In genomic region chr19:17718988-17719711, GRCh38 we compare ENCODE assay signal across 7 cellular contexts.
DNase-seq lines count a peak whose midpoint lies in the region; ATAC-seq and TF ChIP-seq lines count a peak whose summit lies in the region.

Gene MAP1S, plus strand, starts transcription at chr19:17719480. Its CDS starts 23 bp downstream, at chr19:17719503.

- H3K4me3 Mint-ChIP-seq in effector memory CD8-positive, alpha-beta T cell, result peak within 1 kb of the TSS; percentile 82 to 93
- peak within 1 kb of the TSS; percentile 87 for H3K4me3 Mint-ChIP-seq in memory B cell

- TF ChIP-seq POLR2A in GM18505 (IDR thresholded peaks at IDR 0.05; ENCODE audit: borderline replicate concordance, extremely low read depth, insufficient read depth, insufficient read length), result peak; percentile 90

- ATAC-seq in GM18505 (IDR thresholded peaks at IDR 0.05; ENCODE audit: unreplicated experiment) (peak; percentile 61), HG02970 (IDR thresholded peaks at IDR 0.05; ENCODE audit: low FRiP score, unreplicated experiment) (peak; percentile 80), memory B cell (ENCODE audit: low read depth) (peak; percentile 93)
- peak; percentile 89 for ATAC-seq in effector memory CD8-positive, alpha-beta T cell (replicated peaks)

- H3K27ac Mint-ChIP-seq in effector memory CD8-positive, alpha-beta T cell, result peak within 1 kb of the TSS; percentile 89 to 92
- H3K27ac Mint-ChIP-seq in memory B cell, result peak within 1 kb of the TSS; percentile 45

- no peaks in the 10 kb centered on the region for H3K27me3 Mint-ChIP-seq in effector memory CD8-positive, alpha-beta T cell
- H3K27me3 Mint-ChIP-seq in memory B cell, result no peaks in the 10 kb centered on the region

- peaks cover 29 to 34% of the 10 kb centered on the region in 2 donors for H3K4me1 Mint-ChIP-seq in effector memory CD8-positive, alpha-beta T cell (ENCODE audit: low read depth in 2 of 2)
- H3K4me1 Mint-ChIP-seq in memory B cell, result peaks cover 33% of the 10 kb centered on the region

- DNase-seq in NCI-H748 treated with DMSO at 0.1 percent for 48 hours (lab: John Stamatoyannopoulos, UW) (peak; percentile 15), memory B cell (ENCODE audit: low spot score in 2 of 2) (peak; percentile 45 to 64)
- peak; percentile 88 for DNase-seq in activated CD8-positive, alpha-beta memory T cell treated with anti-CD3 and anti-CD28 coated beads for 24 hours
- peak; percentile 41 to 46 (median 42) for DNase-seq in effector memory CD8-positive, alpha-beta T cell
- peak; percentile 31 for DNase-seq in stimulated activated CD8-positive, alpha-beta memory T cell treated with anti-CD3 and anti-CD28 coated beads, Interleukin-15, amount 100 ng/mL, for 1 hour (ENCODE audit: low read depth)

- H3K36me3 Mint-ChIP-seq in effector memory CD8-positive, alpha-beta T cell (ENCODE audit: insufficient read depth), result peaks cover 9% of the 10 kb centered on the region
- H3K36me3 Mint-ChIP-seq in memory B cell, result peaks cover 5% of the 10 kb centered on the region

- no peaks in the 10 kb centered on the region for H3K9me3 Mint-ChIP-seq in effector memory CD8-positive, alpha-beta T cell
- H3K9me3 Mint-ChIP-seq in memory B cell, result no peaks in the 10 kb centered on the region

Comparison
In these comparisons a context has a peak if more than half of its experiments do, and no peak if none do; other contexts are left out.
1. Peak in every context shown above with its lines: DNase-seq and ATAC-seq.
2. DNase-seq: peak in every context shown above with its lines; median percentile 88 in activated CD8-positive, alpha-beta memory T cell treated with anti-CD3 and anti-CD28 coated beads for 24 hours; 54 in memory B cell; 42 in effector memory CD8-positive, alpha-beta T cell; 31 in stimulated activated CD8-positive, alpha-beta memory T cell treated with anti-CD3 and anti-CD28 coated beads, Interleukin-15, amount 100 ng/mL, for 1 hour; 15 in NCI-H748 treated with DMSO at 0.1 percent for 48 hours.